3 cellular contexts compared by ENCODE assay signal in genomic region chr1:33297911-33298622, GRCh38.
TF ChIP-seq lines count a peak whose summit lies in the region.

No MANE protein-coding gene starts in this region.

TF ChIP-seq in HepG2, 621 proteins besides CTCF, POLR2A, EP300 and RAD21:
- TF ChIP-seq BORCS8-MEF2B (CRISPR knock-in tag; IDR thresholded peaks at IDR 0.05) (0 out of 2 replicates have a peak, but pooled peaks have one; percentile 41), KLF13 (CRISPR knock-in tag; IDR thresholded peaks at IDR 0.05) (no peak)
TF ChIP-seq in HepG2: peak in this region for 1.

TF ChIP-seq in GM12891, 5 proteins besides CTCF, POLR2A, EP300 and RAD21:
- TF ChIP-seq TAF1 (IDR thresholded peaks at IDR 0.05; ENCODE audit: low read depth, low read length) (no peak), SPI1 (IDR thresholded peaks at IDR 0.05; ENCODE audit: low read depth, low read length) (no peak), POLR2AphosphoS5 (IDR thresholded peaks at IDR 0.05; ENCODE audit: low read depth, low read length) (no peak), PAX5 (IDR thresholded peaks at IDR 0.05; ENCODE audit: insufficient read depth, low read length, severe bottlenecking) (no peak), POU2F2 (IDR thresholded peaks at IDR 0.05; ENCODE audit: low read depth, low read length) (no peak)

TF ChIP-seq in SK-N-SH, 30 proteins besides CTCF, POLR2A, EP300 and RAD21:
- no peak for TF ChIP-seq RXRA (IDR thresholded peaks at IDR 0.05; ENCODE audit: borderline replicate concordance, low read depth)
- TF ChIP-seq TEAD4 (IDR thresholded peaks at IDR 0.05; ENCODE audit: borderline replicate concordance, insufficient read depth), result no peak
- no peak for TF ChIP-seq YY1 (IDR thresholded peaks at IDR 0.05; ENCODE audit: low read depth)
